In the genomic region with DNA sequence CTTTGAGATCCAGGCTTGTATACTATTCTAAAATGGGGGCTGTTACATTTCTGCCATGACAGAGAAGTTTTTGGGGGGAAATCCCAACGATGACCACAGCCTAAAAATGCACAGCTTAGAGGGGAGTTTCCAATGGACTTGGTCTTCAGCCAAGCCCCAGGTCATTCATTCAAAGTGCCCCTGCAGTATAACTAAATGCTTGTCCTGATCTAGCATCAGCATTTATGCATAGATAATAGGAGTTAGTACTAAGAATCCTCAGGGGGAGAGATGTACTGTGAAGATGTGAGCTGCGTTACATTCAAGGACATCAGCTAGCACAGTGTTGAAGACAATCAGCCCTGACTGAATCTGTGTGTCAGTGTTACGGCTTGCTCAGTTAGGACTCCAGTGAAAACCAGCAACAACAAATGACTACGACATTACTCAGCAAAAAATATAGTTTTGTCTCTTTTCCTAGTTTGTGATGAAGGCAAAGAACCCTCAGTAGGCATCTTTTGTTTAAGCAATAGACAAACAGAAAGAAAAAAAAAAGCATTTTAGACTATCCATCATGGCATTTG, we compare ENCODE assay signal across 9 cellular contexts.
DNase-seq lines count a peak whose midpoint lies in the region; ATAC-seq and TF ChIP-seq lines count a peak whose summit lies in the region.
"Had no signal": no experiment of that assay in that cellular context is flagged by ENCODE, and none has a peak within 500 bp of the region (broad histone marks: within the 10 kb centered on the region; RNA-seq: fewer than 3 reads in every experiment).

No MANE protein-coding gene starts in this region.

- peak overlapping the region in 1 of 2 donors; percentile 42 for H3K27ac Mint-ChIP-seq in activated naive CD4-positive, alpha-beta T cell treated with anti-CD3 and anti-CD28 coated beads, Interleukin-2, amount 50 U/mL, for 72 hours
- H3K27ac Mint-ChIP-seq in stimulated activated effector memory CD8-positive, alpha-beta T cell treated with anti-CD3 and anti-CD28 coated beads, Interleukin-12 subunit alpha, Interleukin-12 subunit beta, amount 100 ng/mL, for 72 hours = peak overlapping the region; percentile 96
- H3K27ac Mint-ChIP-seq: activated naive CD8-positive, alpha-beta T cell treated with anti-CD3 and anti-CD28 coated beads, Interleukin-2, amount 10 ng/mL, durations not matched to agents 7 days and 5 days had no signal

- no peaks in the 10 kb centered on the region for H3K36me3 ChIP-seq in WERI-Rb-1

- no peaks in the 10 kb centered on the region for H3K9me3 Mint-ChIP-seq in activated naive CD4-positive, alpha-beta T cell treated with anti-CD3 and anti-CD28 coated beads, Interleukin-2, amount 50 U/mL, for 72 hours
- no peaks in the 10 kb centered on the region for H3K9me3 Mint-ChIP-seq in stimulated activated effector memory CD8-positive, alpha-beta T cell treated with anti-CD3 and anti-CD28 coated beads, Interleukin-12 subunit alpha, Interleukin-12 subunit beta, amount 100 ng/mL, for 72 hours

- peak; percentile 5 for DNase-seq in activated naive CD4-positive, alpha-beta T cell treated with Interleukin-2 at 50 U/mL for 16 hours
- no peak for DNase-seq in activated naive CD4-positive, alpha-beta T cell (lab: John Stamatoyannopoulos, UW)
- no peak for DNase-seq in activated naive CD4-positive, alpha-beta T cell treated with anti-CD3 and anti-CD28 coated beads, Interleukin-2, amount 50 U/mL, for 72 hours (ENCODE audit: low spot score in 2 of 2)
- DNase-seq in stimulated activated effector memory CD8-positive, alpha-beta T cell treated with anti-CD3 and anti-CD28 coated beads, Interleukin-12 subunit alpha, Interleukin-12 subunit beta, amount 100 ng/mL, for 72 hours (ENCODE audit: low spot score in 2 of 2) = peak in 1 of 2 donors; percentile 67
- DNase-seq in iPS-NIHi7 (ENCODE audit: extremely low spot score) (no peak), NCI-H748 (lab: John Stamatoyannopoulos, UW; ENCODE audit: unreplicated experiment) (no peak), WERI-Rb-1 (no peak)
- DNase-seq: activated naive CD8-positive, alpha-beta T cell treated with anti-CD3 and anti-CD28 coated beads, Interleukin-2, amount 10 ng/mL, durations not matched to agents 7 days and 5 days had no signal

- peak overlapping the region; percentile 49 for H3K4me3 Mint-ChIP-seq in stimulated activated effector memory CD8-positive, alpha-beta T cell treated with anti-CD3 and anti-CD28 coated beads, Interleukin-12 subunit alpha, Interleukin-12 subunit beta, amount 100 ng/mL, for 72 hours
- H3K4me3 Mint-ChIP-seq: activated naive CD8-positive, alpha-beta T cell treated with anti-CD3 and anti-CD28 coated beads, Interleukin-2, amount 10 ng/mL, durations not matched to agents 7 days and 5 days had no signal

- H3K27me3 ChIP-seq in WERI-Rb-1 (ENCODE audit: insufficient read depth, low read depth, severe bottlenecking) = no peaks in the 10 kb centered on the region

- H3K4me1 Mint-ChIP-seq in stimulated activated effector memory CD8-positive, alpha-beta T cell treated with anti-CD3 and anti-CD28 coated beads, Interleukin-12 subunit alpha, Interleukin-12 subunit beta, amount 100 ng/mL, for 72 hours = peaks cover 44% of the 10 kb centered on the region
- H3K4me1 Mint-ChIP-seq: activated naive CD8-positive, alpha-beta T cell treated with anti-CD3 and anti-CD28 coated beads, Interleukin-2, amount 10 ng/mL, durations not matched to agents 7 days and 5 days had no signal

- no peak overlapping the region for H3K4me3 ChIP-seq in WERI-Rb-1 (ENCODE audit: low read depth, low read length)

- H3K27ac ChIP-seq in WERI-Rb-1 = no peak overlapping the region

- H3K36me3 Mint-ChIP-seq in activated naive CD4-positive, alpha-beta T cell treated with anti-CD3 and anti-CD28 coated beads, Interleukin-2, amount 50 U/mL, for 72 hours = no peaks in the 10 kb centered on the region
- peaks cover 9% of the 10 kb centered on the region for H3K36me3 Mint-ChIP-seq in stimulated activated effector memory CD8-positive, alpha-beta T cell treated with anti-CD3 and anti-CD28 coated beads, Interleukin-12 subunit alpha, Interleukin-12 subunit beta, amount 100 ng/mL, for 72 hours
- H3K36me3 Mint-ChIP-seq: activated naive CD8-positive, alpha-beta T cell treated with anti-CD3 and anti-CD28 coated beads, Interleukin-2, amount 10 ng/mL, durations not matched to agents 7 days and 5 days had no signal

- TF ChIP-seq CTCF in WERI-Rb-1 (IDR thresholded peaks at IDR 0.05; ENCODE audit: low read depth, low read length) = no peak

- peak; percentile 44 for ATAC-seq in HG03025 (IDR thresholded peaks at IDR 0.05; ENCODE audit: low FRiP score, unreplicated experiment)
- ATAC-seq in activated naive CD4-positive, alpha-beta T cell treated with anti-CD3 and anti-CD28 coated beads, Interleukin-2, amount 50 U/mL, for 72 hours = peak; percentile 23 to 63
- peak; percentile 82 for ATAC-seq in stimulated activated effector memory CD8-positive, alpha-beta T cell treated with anti-CD3 and anti-CD28 coated beads, Interleukin-12 subunit alpha, Interleukin-12 subunit beta, amount 100 ng/mL, for 72 hours

- H3K9me3 ChIP-seq in WERI-Rb-1 (ENCODE audit: severe bottlenecking) = no peaks in the 10 kb centered on the region
